ENCODE assay signal across 2 cellular contexts in the genomic region with DNA sequence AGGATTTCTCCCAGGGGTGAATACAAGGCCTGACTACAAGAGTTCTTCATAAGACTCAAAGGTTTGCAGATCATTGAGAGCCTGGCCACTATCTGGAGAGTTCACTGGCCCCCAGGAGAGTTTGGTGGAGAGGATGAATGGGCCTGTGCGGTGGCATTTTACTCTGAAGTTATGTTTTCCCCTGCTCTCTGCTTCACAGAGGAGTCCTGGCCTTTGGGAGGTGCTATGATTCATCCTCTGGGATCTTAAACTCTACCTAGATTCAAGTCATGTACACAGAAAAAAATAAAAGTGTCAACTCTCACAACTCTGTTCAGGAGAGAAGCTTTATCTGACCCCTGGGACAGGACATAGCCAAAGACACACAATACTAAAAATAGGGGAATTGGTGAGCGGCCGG.
TF ChIP-seq lines count a peak whose summit lies in the region.

No MANE protein-coding gene starts in this region.

TF ChIP-seq in SK-N-SH, 30 proteins besides CTCF, POLR2A, EP300 and RAD21:
- TF ChIP-seq, protein P1, sequence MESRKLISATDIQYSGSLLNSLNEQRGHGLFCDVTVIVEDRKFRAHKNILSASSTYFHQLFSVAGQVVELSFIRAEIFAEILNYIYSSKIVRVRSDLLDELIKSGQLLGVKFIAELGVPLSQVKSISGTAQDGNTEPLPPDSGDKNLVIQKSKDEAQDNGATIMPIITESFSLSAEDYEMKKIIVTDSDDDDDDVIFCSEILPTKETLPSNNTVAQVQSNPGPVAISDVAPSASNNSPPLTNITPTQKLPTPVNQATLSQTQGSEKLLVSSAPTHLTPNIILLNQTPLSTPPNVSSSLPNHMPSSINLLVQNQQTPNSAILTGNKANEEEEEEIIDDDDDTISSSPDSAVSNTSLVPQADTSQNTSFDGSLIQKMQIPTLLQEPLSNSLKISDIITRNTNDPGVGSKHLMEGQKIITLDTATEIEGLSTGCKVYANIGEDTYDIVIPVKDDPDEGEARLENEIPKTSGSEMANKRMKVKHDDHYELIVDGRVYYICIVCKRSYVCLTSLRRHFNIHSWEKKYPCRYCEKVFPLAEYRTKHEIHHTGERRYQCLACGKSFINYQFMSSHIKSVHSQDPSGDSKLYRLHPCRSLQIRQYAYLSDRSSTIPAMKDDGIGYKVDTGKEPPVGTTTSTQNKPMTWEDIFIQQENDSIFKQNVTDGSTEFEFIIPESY (IDR thresholded peaks at IDR 0.05; ENCODE audit: borderline replicate concordance, low read depth) = no peak
- no peak for TF ChIP-seq RCOR1 (IDR thresholded peaks at IDR 0.05; ENCODE audit: low read length)
- no peak for TF ChIP-seq TCF12 (IDR thresholded peaks at IDR 0.05)

TF ChIP-seq in SK-N-SH treated with all-trans-retinoic acid at 6 μM for 48 hours, 23 proteins besides CTCF, POLR2A, EP300 and RAD21 (continued from another document):
- TF ChIP-seq, protein P2, sequence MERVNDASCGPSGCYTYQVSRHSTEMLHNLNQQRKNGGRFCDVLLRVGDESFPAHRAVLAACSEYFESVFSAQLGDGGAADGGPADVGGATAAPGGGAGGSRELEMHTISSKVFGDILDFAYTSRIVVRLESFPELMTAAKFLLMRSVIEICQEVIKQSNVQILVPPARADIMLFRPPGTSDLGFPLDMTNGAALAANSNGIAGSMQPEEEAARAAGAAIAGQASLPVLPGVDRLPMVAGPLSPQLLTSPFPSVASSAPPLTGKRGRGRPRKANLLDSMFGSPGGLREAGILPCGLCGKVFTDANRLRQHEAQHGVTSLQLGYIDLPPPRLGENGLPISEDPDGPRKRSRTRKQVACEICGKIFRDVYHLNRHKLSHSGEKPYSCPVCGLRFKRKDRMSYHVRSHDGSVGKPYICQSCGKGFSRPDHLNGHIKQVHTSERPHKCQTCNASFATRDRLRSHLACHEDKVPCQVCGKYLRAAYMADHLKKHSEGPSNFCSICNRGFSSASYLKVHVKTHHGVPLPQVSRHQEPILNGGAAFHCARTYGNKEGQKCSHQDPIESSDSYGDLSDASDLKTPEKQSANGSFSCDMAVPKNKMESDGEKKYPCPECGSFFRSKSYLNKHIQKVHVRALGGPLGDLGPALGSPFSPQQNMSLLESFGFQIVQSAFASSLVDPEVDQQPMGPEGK (CRISPR knock-in tag; IDR thresholded peaks at IDR 0.05; ENCODE audit: borderline replicate concordance) = no peak
- TF ChIP-seq CSDC2 (CRISPR knock-in tag; IDR thresholded peaks at IDR 0.05) = no peak
